Comparison of ENCODE assay signal across 8 cellular contexts in the genomic region with DNA sequence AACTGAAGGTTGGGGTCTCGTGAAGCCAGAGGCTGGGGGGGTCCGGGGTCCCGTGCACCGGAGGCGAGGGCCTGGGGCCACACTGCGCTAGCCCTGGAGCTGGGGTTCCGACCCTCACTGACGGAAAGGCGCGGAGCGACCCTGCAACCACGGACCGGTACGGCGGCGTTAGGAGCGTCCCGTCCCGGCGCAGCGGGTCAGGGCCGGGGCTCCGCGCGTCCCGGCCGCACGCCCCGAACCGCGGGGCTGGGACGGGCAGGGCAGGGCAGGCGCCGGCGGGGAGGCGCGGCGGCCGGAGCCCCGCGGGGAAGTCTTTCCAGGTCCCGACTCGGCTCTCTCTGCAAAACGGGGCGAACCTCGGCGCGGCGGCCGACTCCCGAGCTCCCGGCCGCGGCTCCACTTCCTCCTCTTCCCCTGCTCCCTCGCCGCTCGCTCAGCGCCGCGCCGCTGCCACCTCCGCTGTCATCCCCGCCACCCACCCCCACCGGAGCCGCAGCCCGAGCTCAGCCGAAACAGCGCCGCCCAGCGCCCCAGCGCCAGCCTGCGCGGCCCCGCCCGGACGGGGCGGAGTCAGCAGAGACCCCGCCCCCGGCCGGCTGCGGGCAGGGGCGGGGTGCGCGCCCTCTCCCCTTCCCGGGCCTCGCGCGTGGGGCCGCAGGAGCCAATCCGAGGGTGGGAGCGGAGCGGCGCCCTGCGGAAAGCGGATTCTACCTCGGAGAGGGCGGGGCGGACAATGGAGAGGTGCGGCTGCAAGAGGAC. TPM values are rescaled to one million over a fixed set of nuclear protein-coding genes. Genes with fewer than 3 reads are reported as not detected.
A peak's percentile ranks its signal among the peaks of the same experiment; 100 is the strongest.
DNase-seq lines count a peak whose midpoint lies in the region; ATAC-seq and TF ChIP-seq lines count a peak whose summit lies in the region.

A gene with protein sequence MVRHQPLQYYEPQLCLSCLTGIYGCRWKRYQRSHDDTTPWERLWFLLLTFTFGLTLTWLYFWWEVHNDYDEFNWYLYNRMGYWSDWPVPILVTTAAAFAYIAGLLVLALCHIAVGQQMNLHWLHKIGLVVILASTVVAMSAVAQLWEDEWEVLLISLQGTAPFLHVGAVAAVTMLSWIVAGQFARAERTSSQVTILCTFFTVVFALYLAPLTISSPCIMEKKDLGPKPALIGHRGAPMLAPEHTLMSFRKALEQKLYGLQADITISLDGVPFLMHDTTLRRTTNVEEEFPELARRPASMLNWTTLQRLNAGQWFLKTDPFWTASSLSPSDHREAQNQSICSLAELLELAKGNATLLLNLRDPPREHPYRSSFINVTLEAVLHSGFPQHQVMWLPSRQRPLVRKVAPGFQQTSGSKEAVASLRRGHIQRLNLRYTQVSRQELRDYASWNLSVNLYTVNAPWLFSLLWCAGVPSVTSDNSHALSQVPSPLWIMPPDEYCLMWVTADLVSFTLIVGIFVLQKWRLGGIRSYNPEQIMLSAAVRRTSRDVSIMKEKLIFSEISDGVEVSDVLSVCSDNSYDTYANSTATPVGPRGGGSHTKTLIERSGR (minus strand): TSS at position 509 of the 759 bp plus-strand sequence. CDS start 48,206 bp downstream, outside the sequence.

- H3K4me3 ChIP-seq in GM23248 = peak within 1 kb of the TSS; percentile 78
- H3K4me3 ChIP-seq in neuron (ENCODE audit: low read length) = peak within 1 kb of the TSS; percentile 60

- peak within 1 kb of the TSS; percentile 82 for H3K4me2 ChIP-seq in GM23248 (ENCODE audit: unreplicated experiment)

- H3K9ac ChIP-seq in GM23248 = peak within 1 kb of the TSS; percentile 62

- H3K79me2 ChIP-seq in GM23248 (ENCODE audit: insufficient read depth) = no peaks in the 10 kb centered on the region

- H3K4me1 ChIP-seq in GM23248 (ENCODE audit: insufficient read depth) (peaks cover 4% of the 10 kb centered on the region), foreskin keratinocyte (no peaks in the 10 kb centered on the region), neuron (ENCODE audit: insufficient read depth, low read length) (peaks cover 9% of the 10 kb centered on the region)

- TF ChIP-seq CTCF in LNCAP (IDR thresholded peaks at IDR 0.05) (peak; percentile 77), foreskin keratinocyte (conservative IDR thresholded peaks at IDR 0.05) (peak; percentile 73)

- no peaks in the 10 kb centered on the region for H3K36me3 ChIP-seq in GM23248 (ENCODE audit: low read depth)
- H3K36me3 ChIP-seq in neuron (ENCODE audit: insufficient read depth, low read length) = no peaks in the 10 kb centered on the region

- H4K20me1 ChIP-seq in GM23248 (ENCODE audit: insufficient read depth) = no peaks in the 10 kb centered on the region

- peak; percentile 81 for ATAC-seq in foreskin keratinocyte

- no peaks in the 10 kb centered on the region for H3K9me2 ChIP-seq in GM23248 (ENCODE audit: insufficient read depth)

- DNase-seq in Daoy (ENCODE audit: low read depth) (peak; percentile 91), GM23248 (peak; percentile 89), SHP77 (lab: John Stamatoyannopoulos, UW) (peak; percentile 84 to 88), foreskin keratinocyte (peak; percentile 16 to 39), stromal cell of bone marrow (ENCODE audit: low read depth) (peak; percentile 52)
- peak; percentile 84 for DNase-seq in activated effector memory CD4-positive, alpha-beta T cell treated with Interleukin-2 at 50 U/mL for 16 hours

- WGBS in GM23248 (ENCODE audit: low coverage in 1 of 2, low lambda C conversion rate in 2 of 2, missing lambda C conversion rate in 2 of 2), 2 experiments = 1 to 2% methylated on average over 50 to 81 of the region's 99 CpGs

- peak within 1 kb of the TSS; percentile 82 for H2AFZ ChIP-seq in GM23248
- H2AFZ ChIP-seq in neuron (ENCODE audit: low read depth, low read length) = peak within 1 kb of the TSS; percentile 79

- in situ Hi-C loops in GM23248 (cut with MboI) = no loop called here

- H3K27me3 ChIP-seq in GM23248 (replicated peaks; ENCODE audit: insufficient read depth) = no peaks in the 10 kb centered on the region
- peaks cover 17% of the 10 kb centered on the region for H3K27me3 ChIP-seq in foreskin keratinocyte
- peaks cover 38% of the 10 kb centered on the region for H3K27me3 ChIP-seq in neuron (ENCODE audit: insufficient read depth, low read length)

- H3K9me3 ChIP-seq in GM23248 (ENCODE audit: low read depth) (no peaks in the 10 kb centered on the region), neuron (ENCODE audit: low read length) (no peaks in the 10 kb centered on the region)

- H3K27ac ChIP-seq in GM23248 (no peak within 1 kb of the TSS), foreskin keratinocyte (no peak within 1 kb of the TSS)

- no peaks in the 10 kb centered on the region for H3F3A ChIP-seq in GM23248 (ENCODE audit: insufficient read depth)

RNA-seq across cellular contexts. Expression of the gene that starts here (rescaled TPM):
- total RNA-seq in Daoy (2014; rRNA removed; shearing (Covaris generic)) = 2.6 and 3.7 TPM in 2 replicates
- 7.0 and 10.7 TPM in 2 replicates for total RNA-seq in GM23248 (2014; rRNA removed; shearing (Covaris generic))
- polyA plus RNA-seq in GM23248 (2016; fragmentation: Nextera tagmentation; extraction: Ambion mirVana) = 3.4 and 5.6 TPM in 2 replicates
- total RNA-seq in foreskin keratinocyte = 6.4 and 11.1 TPM in 2 replicates
- polyA plus RNA-seq in foreskin keratinocyte = 5.1 and 8.5 TPM in 2 replicates

Comparison
In these comparisons a context has a peak if more than half of its experiments do, and no peak if none do; other contexts are left out.
1. DNase-seq: peak in every context shown above with its lines; median percentile 91 in Daoy; 89 in GM23248; 86 in SHP77; 84 in activated effector memory CD4-positive, alpha-beta T cell treated with Interleukin-2 at 50 U/mL for 16 hours; 52 in stromal cell of bone marrow; 28 in foreskin keratinocyte.